In genomic region chr15:65304393-65305143, GRCh38 we compare ENCODE assay signal across 8 cellular contexts. TPM values are rescaled to one million over a fixed set of nuclear protein-coding genes. Genes with fewer than 3 reads are reported as not detected.
DNase-seq lines count a peak whose midpoint lies in the region; ATAC-seq and TF ChIP-seq lines count a peak whose summit lies in the region.

RNU5B-1 (plus strand) TSS chr15:65304677.

- H3K27me3 Mint-ChIP-seq in chondrocyte (ENCODE audit: low read depth), result no peaks in the 10 kb centered on the region

- no peaks in the 10 kb centered on the region for H3K9me3 Mint-ChIP-seq in chondrocyte (ENCODE audit: low read depth)

- TF ChIP-seq CTCF in AG09319 (IDR thresholded peaks at IDR 0.05; ENCODE audit: low read depth, low read length), result peak; percentile 92
- TF ChIP-seq CTCF in chondrocyte (IDR thresholded peaks at IDR 0.05), result no peak
- peak; percentile 89 for TF ChIP-seq CTCF in kidney epithelial cell (IDR thresholded peaks at IDR 0.05; ENCODE audit: insufficient read depth, low read length, poor library complexity, severe bottlenecking)

- peak within 1 kb of the TSS; percentile 80 for H3K4me3 Mint-ChIP-seq in chondrocyte (ENCODE audit: unreplicated experiment)

- peak within 1 kb of the TSS; percentile 48 for H3K4me3 ChIP-seq in kidney epithelial cell (ENCODE audit: low read depth, low read length)

- H3K36me3 Mint-ChIP-seq in chondrocyte (ENCODE audit: low read depth), result no peaks in the 10 kb centered on the region

- ATAC-seq in GM18870 (IDR thresholded peaks at IDR 0.05; ENCODE audit: unreplicated experiment) (peak; percentile 70), HG03135 (IDR thresholded peaks at IDR 0.05; ENCODE audit: unreplicated experiment) (peak; percentile 59)

- peaks cover 28% of the 10 kb centered on the region for H3K4me1 Mint-ChIP-seq in chondrocyte (ENCODE audit: low read depth)

- peak; percentile 92 for DNase-seq in AG09319 (ENCODE audit: extremely low read depth, low read depth)
- DNase-seq in NCI-H2227 treated with DMSO at 0.1 percent for 48 hours (lab: John Stamatoyannopoulos, UW), result peak; percentile 96
- peak; percentile 21 to 75 (median 58) for DNase-seq in activated CD4-positive, CD25-positive, alpha-beta regulatory T cell (lab: John Stamatoyannopoulos, UW)
- DNase-seq in chondrocyte (ENCODE audit: low spot score), result peak; percentile 37
- DNase-seq in kidney epithelial cell (ENCODE audit: low read depth), result peak; percentile 98
- DNase-seq in stimulated activated CD4-positive, alpha-beta T cell treated with anti-CD3 and anti-CD28 coated beads, Interleukin-15, amount 100 ng/mL, for 24 hours, result peak; percentile 90

- H3K27ac Mint-ChIP-seq in chondrocyte (ENCODE audit: unreplicated experiment), result peak within 1 kb of the TSS; percentile 95

- no peaks in the 10 kb centered on the region for H3K27me3 ChIP-seq in kidney epithelial cell (ENCODE audit: control insufficient read depth, insufficient read depth, low read length)

- no peaks in the 10 kb centered on the region for H3K36me3 ChIP-seq in kidney epithelial cell (ENCODE audit: control insufficient read depth, insufficient read depth, low read length)

RNA-seq across cellular contexts. Expression of gene RNU5B-1, which starts in this region (rescaled TPM):
- total RNA-seq in chondrocyte (11.4 TPM in 1 of 3 replicates, not detected in the others), kidney epithelial cell (not detected in 2 replicates)

Comparison
In these comparisons a context has a peak if more than half of its experiments do, and no peak if none do; other contexts are left out.
1. Peak in every context shown above with its lines: DNase-seq, ATAC-seq and H3K4me3 ChIP-seq.
2. Peak in DNase-seq and H3K4me3 ChIP-seq in kidney epithelial cell; RNA of the gene not detected or under 1 TPM.
3. DNase-seq: peak in every context shown above with its lines; median percentile 98 in kidney epithelial cell; 96 in NCI-H2227 treated with DMSO at 0.1 percent for 48 hours; 92 in AG09319; 90 in stimulated activated CD4-positive, alpha-beta T cell treated with anti-CD3 and anti-CD28 coated beads, Interleukin-15, amount 100 ng/mL, for 24 hours; 58 in activated CD4-positive, CD25-positive, alpha-beta regulatory T cell; 37 in chondrocyte.